ENCODE assay signal across 9 cellular contexts in genomic region chr9:20980713-20981481, GRCh38. TPM values are rescaled to one million over a fixed set of nuclear protein-coding genes. Genes with fewer than 3 reads are reported as not detected.
DNase-seq lines count a peak whose midpoint lies in the region; ATAC-seq and TF ChIP-seq lines count a peak whose summit lies in the region.
"Had no signal": no experiment of that assay in that cellular context is flagged by ENCODE, and none has a peak within 500 bp of the region (broad histone marks: within the 10 kb centered on the region; RNA-seq: fewer than 3 reads in every experiment).

No MANE protein-coding gene starts in this region.

- DNase-seq in G401 (ENCODE audit: low spot score), result peak; percentile 72
- DNase-seq in H4 (ENCODE audit: low spot score), result peak; percentile 56
- DNase-seq in glomerular visceral epithelial cell (ENCODE audit: extremely low spot score), result peak; percentile 82
- no peak for DNase-seq in aorta
- no peak for DNase-seq in activated effector memory CD4-positive, alpha-beta T cell treated with Interleukin-2 at 50 U/mL for 16 hours
- no peak for DNase-seq in activated naive CD4-positive, alpha-beta T cell treated with Interleukin-2 at 50 U/mL for 16 hours
- DNase-seq in activated gamma-delta T cell treated with Interleukin-2 at 50 U/mL for 16 hours, result no peak

- H3K79me2 ChIP-seq in OCI-LY3 (ENCODE audit: low read length), result no peaks in the 10 kb centered on the region

- H2AFZ ChIP-seq in OCI-LY3 (ENCODE audit: low read depth, low read length), result no peak overlapping the region; the same call in 1 of the 2 replicates

- intact Hi-C loops in aorta (cut with DNase I), result loop anchor here (5.0 to 10.0 kb wide), 4 partner anchors 36 to 116 kb away; partner anchors contain the start of gene HACD4 (in 1 of the 2)

- H3K4me2 ChIP-seq in OCI-LY3 (ENCODE audit: low read length), result peak overlapping the region; percentile 59

- no peak for TF ChIP-seq CTCF in OCI-LY3 (IDR thresholded peaks at IDR 0.05; ENCODE audit: low read depth, low read length)

- H3K27me3 ChIP-seq in OCI-LY3 (ENCODE audit: low read depth, low read length), result no peaks in the 10 kb centered on the region
- H3K27me3 ChIP-seq in aorta (ENCODE audit: control insufficient read depth in 1 of 2, insufficient read depth in 2 of 2, low read length in 1 of 2), result no peaks in the 10 kb centered on the region

- in situ Hi-C loops in G401 (cut with HindIII; ENCODE audit: low sequenced_read_pairs), result no loop called here

- 0 to 3% methylated on average over 3 of the region's 3 CpGs for WGBS in aorta, 2 donors

- H3K4me3 ChIP-seq in OCI-LY3 (ENCODE audit: low read length) (no peak overlapping the region; the same call in 1 of the 2 replicates), aorta (ENCODE audit: low read length in 2 of 2) (no peak overlapping the region)

- H3K9me3 ChIP-seq in OCI-LY3 (ENCODE audit: insufficient read depth, low read length), result peaks cover 15% of the 10 kb centered on the region
- no peaks in the 10 kb centered on the region for H3K9me3 ChIP-seq in aorta (ENCODE audit: control insufficient read depth, low read length)

- ATAC-seq in aorta (ENCODE audit: low FRiP score), result peak; percentile 77

- H3K9ac ChIP-seq in OCI-LY3 (ENCODE audit: low read length), result no peak overlapping the region

- H3K36me3 ChIP-seq in OCI-LY3 (replicated peaks; ENCODE audit: low read depth, low read length), result peaks cover 50% of the 10 kb centered on the region
- H3K36me3 ChIP-seq in aorta (ENCODE audit: control insufficient read depth in 1 of 2, insufficient read depth in 2 of 2, low read length in 1 of 2), result peaks cover 0 to 4% of the 10 kb centered on the region in 2 donors

- no peaks in the 10 kb centered on the region for H4K20me1 ChIP-seq in OCI-LY3 (ENCODE audit: insufficient read depth, low read length)

- peaks cover 17% of the 10 kb centered on the region for H3K4me1 ChIP-seq in OCI-LY3 (ENCODE audit: low read length)
- H3K4me1 ChIP-seq in aorta (ENCODE audit: control insufficient read depth in 1 of 2, insufficient read depth in 2 of 2, low read length in 2 of 2), result peaks cover 0 to 5% of the 10 kb centered on the region in 2 donors

- H3K27ac ChIP-seq in OCI-LY3 (ENCODE audit: low read length), result peak overlapping the region; percentile 62
- peak overlapping the region; percentile 52 to 84 for H3K27ac ChIP-seq in aorta (ENCODE audit: low read depth in 1 of 2, low read length in 2 of 2)
- H3K27ac ChIP-seq: epithelial cell of prostate had no signal

RNA-seq across cellular contexts. Expression of gene HACD4, which starts 50.5 kb away (rescaled TPM):
- not detected in 2 replicates for total RNA-seq in G401 (2014; rRNA removed; shearing (Covaris generic))
- not detected in 2 replicates for total RNA-seq in H4 (2014; rRNA removed; shearing (Covaris generic))
- 1 to 10 TPM; 3.2 to 6.8 TPM for total RNA-seq in aorta
- 1 to 10 TPM; 1.3 to 5.4 TPM for polyA plus RNA-seq in aorta

Comparison
In these comparisons a context has a peak if more than half of its experiments do, and no peak if none do; other contexts are left out.
1. DNase-seq: peak in G401 (single experiment), H4 (single experiment) and glomerular visceral epithelial cell (single experiment); none in aorta (0 of 2), activated effector memory CD4-positive, alpha-beta T cell treated with Interleukin-2 at 50 U/mL for 16 hours (single experiment), activated naive CD4-positive, alpha-beta T cell treated with Interleukin-2 at 50 U/mL for 16 hours (single experiment) and activated gamma-delta T cell treated with Interleukin-2 at 50 U/mL for 16 hours (single experiment).